ENCODE assay signal across 15 cellular contexts in the genomic region with DNA sequence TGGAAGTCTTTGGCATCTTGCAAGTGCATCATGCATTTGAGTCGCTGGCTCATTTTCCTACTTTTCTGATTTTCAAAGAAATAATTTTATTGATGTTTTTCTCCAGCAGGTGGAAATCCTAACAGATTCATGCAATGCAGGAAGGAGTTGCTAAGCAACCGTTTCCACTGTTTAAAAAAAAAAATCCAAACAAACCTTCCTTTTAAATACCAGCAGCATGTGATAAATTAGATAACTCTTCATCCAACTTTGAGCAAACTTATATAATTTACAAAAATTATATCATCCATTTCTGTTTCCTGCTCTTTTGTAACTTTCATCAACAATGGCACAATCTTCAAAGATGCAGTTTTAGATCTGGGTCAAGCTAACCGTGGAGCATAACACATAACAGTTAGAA.
"Had no signal": no experiment of that assay in that cellular context is flagged by ENCODE, and none has a peak within 500 bp of the region (broad histone marks: within the 10 kb centered on the region; RNA-seq: fewer than 3 reads in every experiment).

No MANE protein-coding gene starts in this region.

- H3K27ac ChIP-seq: cardiac muscle cell, pancreas, stomach, thoracic aorta, VCaP had no signal

- H3K36me3 ChIP-seq: cardiac muscle cell, pancreas, stomach, thoracic aorta had no signal

- H3K9me3 ChIP-seq: pancreas, stomach, thoracic aorta had no signal

- H3K4me3 ChIP-seq: cardiac muscle cell, pancreas, stomach, thoracic aorta had no signal

- H3K27me3 ChIP-seq: cardiac muscle cell, pancreas, stomach had no signal

- DNase-seq: activated CD4-positive, alpha-beta memory T cell treated with anti-CD3 and anti-CD28 coated beads for 36 hours; activated CD4-positive, alpha-beta T cell treated with anti-CD3 and anti-CD28 coated beads for 36 hours; activated effector memory CD4-positive, alpha-beta T cell treated with Interleukin-2 at 50 U/mL for 16 hours; activated naive CD4-positive, alpha-beta T cell treated with anti-CD3 and anti-CD28 coated beads, Interleukin-2, amount 50 U/mL, for 16 hours; activated T-cell treated with anti-CD3 and anti-CD28 coated beads, Interleukin-2, amount 50 U/mL, for 24 hours; foreskin melanocyte; head of caudate nucleus; pancreas; stimulated activated CD4-positive, alpha-beta T cell treated with anti-CD3 and anti-CD28 coated beads, Interleukin-12 subunit alpha, Interleukin-12 subunit beta, amount 100 ng/mL, for 4 hours; stimulated activated CD4-positive, alpha-beta T cell treated with anti-CD3 and anti-CD28 coated beads, Interleukin-2, amount 100 ng/mL, for 24 hours; stomach; T-helper 1 cell had no signal
